In the genomic region with DNA sequence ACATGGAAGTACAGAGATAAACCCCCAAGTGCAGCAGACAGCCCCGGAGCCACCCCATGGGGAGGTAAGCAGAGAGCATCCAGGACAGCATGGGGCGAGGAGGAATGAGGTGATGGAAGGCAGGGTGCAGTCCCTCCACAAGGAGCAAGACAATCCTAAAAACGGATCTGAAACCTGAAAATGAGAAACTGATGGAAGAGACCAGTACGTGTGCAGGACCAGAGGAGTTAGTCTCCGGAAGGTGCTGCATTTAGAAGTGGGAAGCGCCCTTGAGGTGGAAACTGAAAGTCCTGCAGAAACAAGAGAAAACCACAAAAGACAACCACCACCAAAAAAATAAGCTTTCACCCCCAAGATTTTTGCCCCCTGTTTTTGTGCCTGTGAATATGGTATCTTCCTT, we compare ENCODE assay signal across 15 cellular contexts. TPM values are rescaled to one million over a fixed set of nuclear protein-coding genes. Genes with fewer than 3 reads are reported as not detected.
DNase-seq lines count a peak whose midpoint lies in the region; ATAC-seq and TF ChIP-seq lines count a peak whose summit lies in the region.
"Had no signal": no experiment of that assay in that cellular context is flagged by ENCODE, and none has a peak within 500 bp of the region (broad histone marks: within the 10 kb centered on the region; RNA-seq: fewer than 3 reads in every experiment).

No MANE protein-coding gene starts in this region.

- no peaks in the 10 kb centered on the region for H3K36me3 ChIP-seq in osteoblast (ENCODE audit: insufficient read depth, low read length)
- H3K36me3 ChIP-seq: HAP-1, upper lobe of right lung had no signal

- H2AFZ ChIP-seq in osteoblast (ENCODE audit: low read length), result no peak overlapping the region

- peaks cover 10% of the 10 kb centered on the region for H3K4me1 Mint-ChIP-seq in activated CD4-positive, alpha-beta memory T cell treated with anti-CD3 and anti-CD28 coated beads, Interleukin-2, amount 10 ng/mL, durations not matched to agents 7 days and 5 days
- H3K4me1 Mint-ChIP-seq in activated CD4-positive, alpha-beta memory T cell treated with anti-CD3 and anti-CD28 coated beads for 36 hours (ENCODE audit: low read depth), result peaks cover 8% of the 10 kb centered on the region
- peaks cover 6 to 9% (median 8%) of the 10 kb centered on the region in 3 donors for H3K4me1 Mint-ChIP-seq in T-cell

- H3K27me3 ChIP-seq in osteoblast (ENCODE audit: insufficient read depth, low read length), result no peaks in the 10 kb centered on the region
- H3K27me3 ChIP-seq: dorsolateral prefrontal cortex, upper lobe of right lung had no signal

- H3K27ac ChIP-seq in osteoblast (ENCODE audit: low read depth, low read length), result no peak overlapping the region
- H3K27ac ChIP-seq: dorsolateral prefrontal cortex, upper lobe of right lung had no signal

- CTCF ChIA-PET in activated CD4-positive, alpha-beta memory T cell treated with anti-CD3 and anti-CD28 coated beads, Interleukin-2, amount 10 ng/mL, durations not matched to agents 7 days and 5 days (lab: Charles Lee), result interaction anchor here (0.7 to 1.0 kb wide), 3 partner anchors 17 to 495 kb away, joined by 3 read pairs; a partner anchor contains a TSS
- CTCF ChIA-PET in activated CD4-positive, alpha-beta memory T cell treated with anti-CD3 and anti-CD28 coated beads for 36 hours (lab: Charles Lee), result interaction anchor here (0.6 kb wide), 1 partner anchor 18 kb away, joined by 3 read pairs; a partner anchor contains a TSS
- CTCF ChIA-PET in T-cell (lab: Charles Lee), result no interaction called here

- POLR2A ChIA-PET in activated CD4-positive, alpha-beta memory T cell treated with anti-CD3 and anti-CD28 coated beads, Interleukin-2, amount 10 ng/mL, durations not matched to agents 7 days and 5 days (lab: Charles Lee), result interaction anchor here (1.0 to 1.5 kb wide), 2 partner anchors 17 to 18 kb away, joined by 5 read pairs; no protein-coding TSS in a partner anchor
- POLR2A ChIA-PET in activated CD4-positive, alpha-beta memory T cell treated with anti-CD3 and anti-CD28 coated beads for 36 hours (lab: Charles Lee), result no interaction called here
- POLR2A ChIA-PET in T-cell (lab: Charles Lee), result no interaction called here

- TF ChIP-seq CTCF in osteoblast (IDR thresholded peaks at IDR 0.05; ENCODE audit: extremely low read depth, low read depth, low read length), result no peak

- no peaks in the 10 kb centered on the region for H3K36me3 Mint-ChIP-seq in activated CD4-positive, alpha-beta memory T cell treated with anti-CD3 and anti-CD28 coated beads, Interleukin-2, amount 10 ng/mL, durations not matched to agents 7 days and 5 days (ENCODE audit: low read depth)
- peaks cover 3% of the 10 kb centered on the region for H3K36me3 Mint-ChIP-seq in activated CD4-positive, alpha-beta memory T cell treated with anti-CD3 and anti-CD28 coated beads for 36 hours
- H3K36me3 Mint-ChIP-seq in T-cell, result no peaks in the 10 kb centered on the region

- H3K4me1 ChIP-seq in osteoblast (ENCODE audit: insufficient read depth, low read length), result no peaks in the 10 kb centered on the region
- H3K4me1 ChIP-seq: HAP-1, upper lobe of right lung had no signal

- intact Hi-C loops in activated CD4-positive, alpha-beta memory T cell treated with anti-CD3 and anti-CD28 coated beads for 36 hours (cut with micrococcal nuclease), result no loop called here

- H3K4me3 Mint-ChIP-seq in activated CD4-positive, alpha-beta memory T cell treated with anti-CD3 and anti-CD28 coated beads, Interleukin-2, amount 10 ng/mL, durations not matched to agents 7 days and 5 days, result no peak overlapping the region
- no peak overlapping the region for H3K4me3 Mint-ChIP-seq in activated CD4-positive, alpha-beta memory T cell treated with anti-CD3 and anti-CD28 coated beads for 36 hours
- H3K4me3 Mint-ChIP-seq in T-cell, result peak overlapping the region in 2 of 3 donors; percentile 8 to 62

- H3K27me3 Mint-ChIP-seq in activated CD4-positive, alpha-beta memory T cell treated with anti-CD3 and anti-CD28 coated beads, Interleukin-2, amount 10 ng/mL, durations not matched to agents 7 days and 5 days, result peaks cover 58% of the 10 kb centered on the region
- H3K27me3 Mint-ChIP-seq in activated CD4-positive, alpha-beta memory T cell treated with anti-CD3 and anti-CD28 coated beads for 36 hours, result peaks cover 15% of the 10 kb centered on the region
- H3K27me3 Mint-ChIP-seq in T-cell, result peaks cover 17 to 18% of the 10 kb centered on the region in 2 donors

- DNase-seq in activated CD4-positive, alpha-beta memory T cell treated with anti-CD3 and anti-CD28 coated beads, Interleukin-2, amount 10 ng/mL, durations not matched to agents 7 days and 5 days, result peak; percentile 34
- no peak for DNase-seq in activated CD4-positive, alpha-beta memory T cell treated with anti-CD3 and anti-CD28 coated beads for 36 hours
- DNase-seq in T-cell (no peak), osteoblast (ENCODE audit: insufficient read length, low spot score, missing footprints) (peak; percentile 10), NK-92 (lab: John Stamatoyannopoulos, UW; ENCODE audit: unreplicated experiment) (no peak), NCI-H1930 (lab: John Stamatoyannopoulos, UW) (no peak)
- no peak for DNase-seq in stimulated activated CD4-positive, alpha-beta T cell treated with anti-CD3 and anti-CD28 coated beads, Interleukin-15, amount 100 ng/mL, for 24 hours
- DNase-seq: activated T-cell treated with anti-CD3 and anti-CD28 coated beads for 4 hours, anterior cingulate cortex, dorsolateral prefrontal cortex, NCI-H1436, NCI-H524 treated with DMSO at 0.1 percent for 48 hours, upper lobe of right lung had no signal

- peak; percentile 67 for ATAC-seq in HG03175 (IDR thresholded peaks at IDR 0.05; ENCODE audit: unreplicated experiment)
- no peak for ATAC-seq in T-cell (replicated peaks in 1 of 4)
- ATAC-seq: upper lobe of right lung had no signal

- H3K9me3 ChIP-seq in osteoblast (ENCODE audit: low read depth, low read length), result no peaks in the 10 kb centered on the region
- H3K9me3 ChIP-seq: HAP-1, upper lobe of right lung had no signal

- no peaks in the 10 kb centered on the region for H4K20me1 ChIP-seq in osteoblast (ENCODE audit: insufficient read depth, low read length)

- H3K9me3 Mint-ChIP-seq in activated CD4-positive, alpha-beta memory T cell treated with anti-CD3 and anti-CD28 coated beads, Interleukin-2, amount 10 ng/mL, durations not matched to agents 7 days and 5 days, result peaks cover 5% of the 10 kb centered on the region
- H3K9me3 Mint-ChIP-seq in activated CD4-positive, alpha-beta memory T cell treated with anti-CD3 and anti-CD28 coated beads for 36 hours, result peaks cover 10% of the 10 kb centered on the region
- H3K9me3 Mint-ChIP-seq in T-cell, result peaks cover 0 to 4% (median 0%) of the 10 kb centered on the region in 3 donors

- no peak overlapping the region for H3K4me2 ChIP-seq in osteoblast (ENCODE audit: insufficient read depth, low read length)

- H3K79me2 ChIP-seq in osteoblast (ENCODE audit: insufficient read depth, low read length), result no peaks in the 10 kb centered on the region

- no peak overlapping the region for H3K4me3 ChIP-seq in osteoblast (ENCODE audit: insufficient read depth, low read length)
- H3K4me3 ChIP-seq: HAP-1, upper lobe of right lung had no signal

- H3K27ac Mint-ChIP-seq in activated CD4-positive, alpha-beta memory T cell treated with anti-CD3 and anti-CD28 coated beads, Interleukin-2, amount 10 ng/mL, durations not matched to agents 7 days and 5 days, result no peak overlapping the region
- no peak overlapping the region for H3K27ac Mint-ChIP-seq in activated CD4-positive, alpha-beta memory T cell treated with anti-CD3 and anti-CD28 coated beads for 36 hours
- H3K27ac Mint-ChIP-seq in T-cell, result no peak overlapping the region

RNA-seq across cellular contexts. Expression of a gene that starts 17.4 kb away (rescaled TPM):
- 100 to 1,000 TPM; 171 to 182 TPM for total RNA-seq in activated CD4-positive, alpha-beta memory T cell treated with anti-CD3 and anti-CD28 coated beads, Interleukin-2, amount 10 ng/mL, durations not matched to agents 7 days and 5 days
- total RNA-seq in activated CD4-positive, alpha-beta memory T cell treated with anti-CD3 and anti-CD28 coated beads for 36 hours, result 100 to 1,000 TPM; 165 to 180 TPM
- total RNA-seq in T-cell (100 to 1,000 TPM; 106 to 145 (median 124) TPM), osteoblast (291 and 293 TPM in 2 replicates)

RNA-seq across cellular contexts. Expression of a gene that starts 39.2 kb away (rescaled TPM):
- not detected for total RNA-seq in activated CD4-positive, alpha-beta memory T cell treated with anti-CD3 and anti-CD28 coated beads, Interleukin-2, amount 10 ng/mL, durations not matched to agents 7 days and 5 days
- total RNA-seq in activated CD4-positive, alpha-beta memory T cell treated with anti-CD3 and anti-CD28 coated beads for 36 hours, result not detected
- total RNA-seq in T-cell (not detected), osteoblast (0.29 and 0.36 TPM in 2 replicates)

RNA-seq across cellular contexts. Expression of a gene that starts 45.3 kb away (rescaled TPM):
- 1 to 10 TPM; 6.6 TPM for total RNA-seq in activated CD4-positive, alpha-beta memory T cell treated with anti-CD3 and anti-CD28 coated beads, Interleukin-2, amount 10 ng/mL, durations not matched to agents 7 days and 5 days
- 1 to 10 TPM; 4.4 to 4.8 TPM for total RNA-seq in activated CD4-positive, alpha-beta memory T cell treated with anti-CD3 and anti-CD28 coated beads for 36 hours
- 10 to 100 TPM; 11.8 to 30.1 (median 26.8) TPM for total RNA-seq in T-cell
- total RNA-seq in osteoblast, result 73.1 and 79.3 TPM in 2 replicates

RNA-seq across cellular contexts. Expression of a gene that starts 53.9 kb away (rescaled TPM):
- total RNA-seq in activated CD4-positive, alpha-beta memory T cell treated with anti-CD3 and anti-CD28 coated beads, Interleukin-2, amount 10 ng/mL, durations not matched to agents 7 days and 5 days, result under 1 TPM in 1 of 2 experiments, not detected in 1; 0.23 TPM
- under 1 TPM; 0.07 to 0.12 TPM for total RNA-seq in activated CD4-positive, alpha-beta memory T cell treated with anti-CD3 and anti-CD28 coated beads for 36 hours
- total RNA-seq in T-cell (under 1 TPM; 0.07 to 0.58 (median 0.33) TPM), osteoblast (1.4 and 1.8 TPM in 2 replicates)

Comparison
In these comparisons a context has a peak if more than half of its experiments do, and no peak if none do; other contexts are left out.
1. DNase-seq: peak in activated CD4-positive, alpha-beta memory T cell treated with anti-CD3 and anti-CD28 coated beads, Interleukin-2, amount 10 ng/mL, durations not matched to agents 7 days and 5 days (single experiment) and osteoblast (single experiment); none in activated CD4-positive, alpha-beta memory T cell treated with anti-CD3 and anti-CD28 coated beads for 36 hours (single experiment), T-cell (0 of 34), stimulated activated CD4-positive, alpha-beta T cell treated with anti-CD3 and anti-CD28 coated beads, Interleukin-15, amount 100 ng/mL, for 24 hours (single experiment), NK-92 (single experiment) and NCI-H1930 (0 of 2).
2. H3K4me3 Mint-ChIP-seq: peak in T-cell (2 of 3); none in activated CD4-positive, alpha-beta memory T cell treated with anti-CD3 and anti-CD28 coated beads, Interleukin-2, amount 10 ng/mL, durations not matched to agents 7 days and 5 days (single experiment) and activated CD4-positive, alpha-beta memory T cell treated with anti-CD3 and anti-CD28 coated beads for 36 hours (single experiment).
3. CTCF ChIA-PET loops: an anchor here in activated CD4-positive, alpha-beta memory T cell treated with anti-CD3 and anti-CD28 coated beads, Interleukin-2, amount 10 ng/mL, durations not matched to agents 7 days and 5 days (0.7 to 1.0 kb wide) and activated CD4-positive, alpha-beta memory T cell treated with anti-CD3 and anti-CD28 coated beads for 36 hours (0.6 kb wide); none called in T-cell.